Comparison of ENCODE assay signal across 10 cellular contexts in the genomic region with DNA sequence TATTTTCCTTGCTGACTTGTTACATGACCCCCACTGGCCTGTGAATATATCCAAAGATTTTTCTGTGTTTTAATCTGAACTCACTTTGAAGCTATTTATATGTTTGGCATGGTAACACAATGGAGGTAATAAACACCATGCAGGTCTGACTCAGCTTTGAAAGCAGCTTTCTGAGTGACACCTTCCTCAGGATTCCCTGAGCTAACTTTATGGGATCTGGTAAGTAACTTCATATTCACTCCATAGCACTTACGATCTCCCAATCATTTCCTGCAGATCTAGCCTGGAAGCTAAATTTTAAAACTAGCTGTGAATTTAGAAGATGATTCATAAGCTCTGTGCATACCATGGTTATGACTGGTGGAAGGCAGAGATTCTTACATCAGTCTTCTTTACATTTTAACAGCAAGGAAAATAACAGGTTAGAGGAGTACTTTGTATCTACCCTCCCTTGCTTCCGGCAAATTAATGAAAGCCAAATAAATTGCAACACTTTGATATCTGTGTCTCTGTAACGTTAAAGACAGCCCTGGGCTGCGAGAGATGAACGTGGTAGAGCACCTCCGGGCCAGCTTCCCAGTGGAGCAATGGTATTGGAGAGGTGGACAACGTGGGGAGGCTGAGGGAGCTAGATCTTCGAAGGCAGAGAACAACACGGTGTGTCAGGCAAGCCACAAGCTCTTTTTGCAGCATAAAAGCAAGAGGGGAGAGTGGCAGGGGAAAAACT.
DNase-seq lines count a peak whose midpoint lies in the region; ATAC-seq and TF ChIP-seq lines count a peak whose summit lies in the region.
"Had no signal": no experiment of that assay in that cellular context is flagged by ENCODE, and none has a peak within 500 bp of the region (broad histone marks: within the 10 kb centered on the region; RNA-seq: fewer than 3 reads in every experiment).

No MANE protein-coding gene starts in this region.

- no peaks in the 10 kb centered on the region for H3K9me3 Mint-ChIP-seq in activated naive CD8-positive, alpha-beta T cell (ENCODE audit: low read depth)

- peaks cover 81% of the 10 kb centered on the region for H3K4me1 Mint-ChIP-seq in activated naive CD8-positive, alpha-beta T cell (ENCODE audit: low read depth)

- H3K27me3 ChIP-seq in right cardiac atrium (ENCODE audit: control insufficient read depth, insufficient read depth), result no peaks in the 10 kb centered on the region
- no peaks in the 10 kb centered on the region for H3K27me3 ChIP-seq in suprapubic skin
- H3K27me3 ChIP-seq: BLaER1 treated with 17β-estradiol and CSF1 and Interleukin-3, amounts not matched to agents 10 nM and 100 nM had no signal

- no peak for TF ChIP-seq CTCF in suprapubic skin (IDR thresholded peaks at IDR 0.05)

- H3K9me3 ChIP-seq in right cardiac atrium (ENCODE audit: control insufficient read depth, low read length) (no peaks in the 10 kb centered on the region), suprapubic skin (no peaks in the 10 kb centered on the region)
- H3K9me3 ChIP-seq: BLaER1 treated with 17β-estradiol and CSF1 and Interleukin-3, amounts not matched to agents 10 nM and 100 nM had no signal

- no peak overlapping the region for H3K4me3 ChIP-seq in right cardiac atrium (ENCODE audit: low read length)
- H3K4me3 ChIP-seq in suprapubic skin, result no peak overlapping the region
- H3K4me3 ChIP-seq: BLaER1 treated with 17β-estradiol and CSF1 and Interleukin-3, amounts not matched to agents 10 nM and 100 nM had no signal

- TF ChIP-seq POLR2A in suprapubic skin (IDR thresholded peaks at IDR 0.05), result no peak

- peak overlapping the region; percentile 46 for H3K4me3 Mint-ChIP-seq in activated naive CD8-positive, alpha-beta T cell

- 48% methylated on average over 9 of the region's 9 CpGs for WGBS in right cardiac atrium
- 39% methylated on average over 9 of the region's 9 CpGs for WGBS in suprapubic skin

- peaks cover 13% of the 10 kb centered on the region for H3K4me1 ChIP-seq in right cardiac atrium (ENCODE audit: control insufficient read depth, insufficient read depth, low read length)
- H3K4me1 ChIP-seq in suprapubic skin, result peaks cover 69% of the 10 kb centered on the region

- peaks cover 3% of the 10 kb centered on the region for H3K36me3 ChIP-seq in suprapubic skin

- TF ChIP-seq EP300 in suprapubic skin (IDR thresholded peaks at IDR 0.05), result no peak

- peak overlapping the region; percentile 60 for H3K27ac ChIP-seq in right cardiac atrium (ENCODE audit: low read length)
- peak overlapping the region; percentile 59 for H3K27ac ChIP-seq in suprapubic skin
- H3K27ac ChIP-seq: BLaER1 treated with 17β-estradiol and CSF1 and Interleukin-3, amounts not matched to agents 10 nM and 100 nM had no signal

- peaks cover 22% of the 10 kb centered on the region for H3K36me3 Mint-ChIP-seq in activated naive CD8-positive, alpha-beta T cell

- H3K27me3 Mint-ChIP-seq in activated naive CD8-positive, alpha-beta T cell, result no peaks in the 10 kb centered on the region

- intact Hi-C loops in right cardiac atrium (cut with DNase I), result no loop called here
- intact Hi-C loops in posterior vena cava (cut with DNase I), result no loop called here

- H3K27ac Mint-ChIP-seq in activated naive CD8-positive, alpha-beta T cell, result peak overlapping the region; percentile 86

- peak; percentile 61 for DNase-seq in SIG-M5 treated with dmso at 0.1 percent for 504 hours (lab: John Stamatoyannopoulos, UW; ENCODE audit: unreplicated experiment)
- DNase-seq in SIG-M5 (lab: John Stamatoyannopoulos, UW), result no peak
- DNase-seq in right cardiac atrium, result peak in 1 of 3 donors; percentile 66
- no peak for DNase-seq in suprapubic skin (ENCODE audit: low spot score in 2 of 2)
- no peak for DNase-seq in pons (ENCODE audit: low spot score)
- DNase-seq in posterior vena cava (ENCODE audit: low spot score), result no peak
- DNase-seq: activated CD4-positive, alpha-beta T cell treated with anti-CD3 and anti-CD28 coated beads, Interleukin-2, amount 50 U/mL, for 1 hour had no signal

- ATAC-seq in right cardiac atrium (peak; percentile 2 to 15), HG02885 (IDR thresholded peaks at IDR 0.05; ENCODE audit: poor library complexity, unreplicated experiment) (no peak)
